Comparison of ENCODE assay signal across 8 cellular contexts in the genomic region with DNA sequence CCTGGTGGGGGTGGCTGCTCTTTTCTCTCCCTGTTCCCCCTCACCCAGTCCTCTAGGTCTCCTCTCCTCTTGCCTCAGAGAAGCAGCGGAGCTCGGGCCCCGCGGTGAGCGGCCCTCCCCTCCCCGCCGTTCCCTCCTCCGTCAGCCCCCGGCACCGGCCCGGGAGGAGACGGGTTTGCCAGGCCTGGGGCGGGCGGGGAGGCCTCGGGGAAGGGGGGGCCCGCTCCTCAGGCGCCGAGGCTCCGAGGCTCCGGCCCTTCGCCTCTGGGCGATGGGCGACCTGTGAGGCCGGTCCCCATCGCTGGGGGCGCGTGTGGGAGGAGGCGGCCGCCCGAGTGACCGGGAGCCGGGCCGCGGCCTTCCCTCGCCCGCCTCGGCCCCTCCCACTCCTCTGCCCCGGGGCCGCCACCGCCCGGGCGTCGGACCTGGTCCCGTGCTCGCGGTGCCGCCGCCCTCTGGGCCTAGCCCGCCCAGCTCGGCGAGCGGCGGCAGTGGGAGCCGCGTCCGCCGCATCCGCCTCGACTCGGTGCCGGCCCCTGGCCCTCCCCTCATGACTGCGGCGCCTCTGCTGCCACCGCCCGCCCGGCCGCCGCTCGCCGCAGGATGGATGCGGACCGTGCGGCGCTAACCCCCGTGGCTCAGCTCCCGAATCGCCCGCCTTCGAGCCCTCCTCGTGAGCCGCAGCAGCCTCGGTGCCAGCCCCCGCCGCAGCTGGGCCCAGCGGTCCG. TPM values are rescaled to one million over a fixed set of nuclear protein-coding genes. Genes with fewer than 3 reads are reported as not detected.
DNase-seq lines count a peak whose midpoint lies in the region; TF ChIP-seq lines count a peak whose summit lies in the region.

No MANE protein-coding gene starts in this region.

- no peaks in the 10 kb centered on the region for H3K27me3 ChIP-seq in neuronal stem cell (ENCODE audit: control insufficient read depth in 3 of 3, insufficient read depth in 3 of 3, low read depth in 1 of 3, low read length in 3 of 3)

- TF ChIP-seq POLR2A in NB4 (IDR thresholded peaks at IDR 0.05; ENCODE audit: extremely low read depth, insufficient read length): no peak

- peak overlapping the region; percentile 93 for H3K27ac ChIP-seq in neuronal stem cell (replicated peaks; ENCODE audit: low read length)

- H3K4me3 ChIP-seq in HFF-Myc (replicated peaks; ENCODE audit: low read depth, low read length) (peak overlapping the region; percentile 71), NB4 (ENCODE audit: low read depth, low read length) (peak overlapping the region; percentile 86), neuronal stem cell (ENCODE audit: low read length in 2 of 2) (peak overlapping the region; percentile 78 to 100)

- no peak for TF ChIP-seq CTCF in HFF-Myc (IDR thresholded peaks at IDR 0.05; ENCODE audit: low read depth, low read length, missing control alignments)
- no peak for TF ChIP-seq CTCF in NB4 (IDR thresholded peaks at IDR 0.05; ENCODE audit: low read depth, low read length)

- H3K4ac ChIP-seq in neuronal stem cell (ENCODE audit: low read length): peak overlapping the region; percentile 37

- peak overlapping the region; percentile 87 for H2AFZ ChIP-seq in neuronal stem cell (ENCODE audit: low read length)

- H3K4me2 ChIP-seq in neuronal stem cell (ENCODE audit: insufficient read depth, low read length, poor library complexity, severe bottlenecking): peak overlapping the region; percentile 89

- WGBS in neuronal stem cell (ENCODE audit: extremely low coverage in 2 of 2, insufficient read length in 2 of 2, insufficient replicate concordance in 1 of 2), 2 donors: no CpG with 5 or more reads among the region's 86 CpGs

- peak overlapping the region; percentile 94 for H2AK5ac ChIP-seq in neuronal stem cell (ENCODE audit: low read depth, low read length)

- peak overlapping the region; percentile 100 for H3K9ac ChIP-seq in neuronal stem cell (ENCODE audit: low read depth, low read length, poor library complexity)

- H3K79me1 ChIP-seq in neuronal stem cell (ENCODE audit: low read depth, low read length): peaks cover 11% of the 10 kb centered on the region

- peak overlapping the region; percentile 87 for H2BK5ac ChIP-seq in neuronal stem cell (ENCODE audit: low read length)

- peaks cover 1 to 17% of the 10 kb centered on the region in 2 donors for H3K4me1 ChIP-seq in neuronal stem cell (ENCODE audit: control insufficient read depth in 2 of 2, insufficient read depth in 1 of 2, low read depth in 1 of 2, low read length in 2 of 2)

- H2BK12ac ChIP-seq in neuronal stem cell (ENCODE audit: low read length): no peak overlapping the region

- peak overlapping the region; percentile 96 for H3K23ac ChIP-seq in neuronal stem cell (ENCODE audit: low read depth, low read length, poor library complexity)

- peak overlapping the region; percentile 49 for H2BK15ac ChIP-seq in neuronal stem cell (ENCODE audit: low read length)

- H4K91ac ChIP-seq in neuronal stem cell (ENCODE audit: low read depth, low read length, poor library complexity): no peak overlapping the region

- peak; percentile 77 for DNase-seq in NCI-H82 (lab: John Stamatoyannopoulos, UW)
- DNase-seq in NCI-H82 treated with DMSO at 0.1 percent for 48 hours (lab: John Stamatoyannopoulos, UW; ENCODE audit: unreplicated experiment): no peak
- no peak for DNase-seq in HFF-Myc (ENCODE audit: extremely low read depth, low read depth)
- DNase-seq in NB4 (ENCODE audit: low read depth): peak; percentile 71
- peak; percentile 34 for DNase-seq in activated T-helper 9 cell treated with anti-CD3 and anti-CD28 coated beads, Interleukin-2, amount 50 U/mL, for 16 hours (ENCODE audit: low read depth)
- DNase-seq in foreskin melanocyte: peak; percentile 60
- DNase-seq in neuronal stem cell (ENCODE audit: low spot score): no peak
- no peak for DNase-seq in NCI-H187 (lab: John Stamatoyannopoulos, UW)

- no peak overlapping the region for H2BK120ac ChIP-seq in neuronal stem cell (ENCODE audit: low read depth, low read length)

- peak overlapping the region; percentile 98 for H3K18ac ChIP-seq in neuronal stem cell (ENCODE audit: low read length)

- H3K9me3 ChIP-seq in neuronal stem cell (replicated peaks in 1 of 2; ENCODE audit: control insufficient read depth in 2 of 2, insufficient read depth in 1 of 2, low read depth in 1 of 2, low read length in 2 of 2): no peaks in the 10 kb centered on the region

- H3K14ac ChIP-seq in neuronal stem cell (ENCODE audit: low read length): peak overlapping the region; percentile 94

- peaks cover 0 to 19% of the 10 kb centered on the region in 2 donors for H3K36me3 ChIP-seq in neuronal stem cell (replicated peaks in 1 of 2; ENCODE audit: control insufficient read depth in 2 of 2, insufficient read depth in 2 of 2, low read length in 2 of 2)

- H4K8ac ChIP-seq in neuronal stem cell (ENCODE audit: low read depth, low read length): peak overlapping the region; percentile 17

RNA-seq across cellular contexts. Expression of gene WNK1, which starts 0.5 kb away (rescaled TPM):
- 49.9 TPM for polyA plus RNA-seq in neuronal stem cell (2013, experiment 1 of 2)
- polyA plus RNA-seq in neuronal stem cell (2013, experiment 2 of 2): 50.8 TPM

Comparison
In these comparisons a context has a peak if more than half of its experiments do, and no peak if none do; other contexts are left out.
1. DNase-seq: peak in NCI-H82 (single experiment), NB4 (single experiment), activated T-helper 9 cell treated with anti-CD3 and anti-CD28 coated beads, Interleukin-2, amount 50 U/mL, for 16 hours (single experiment) and foreskin melanocyte (single experiment); none in NCI-H82 treated with DMSO at 0.1 percent for 48 hours (single experiment), HFF-Myc (single experiment), neuronal stem cell (single experiment) and NCI-H187 (0 of 2).
2. Peak in every context shown above with its lines, with median percentiles within 50 percentile points of each other: H3K4me3 ChIP-seq.